Comparison of ENCODE assay signal across 35 cellular contexts in genomic region chr14:103916636-103917262, GRCh38. TPM values are rescaled to one million over a fixed set of nuclear protein-coding genes. Genes with fewer than 3 reads are reported as not detected.
DNase-seq lines count a peak whose midpoint lies in the region; ATAC-seq, FAIRE-seq and TF ChIP-seq lines count a peak whose summit lies in the region.
"Had no signal": no experiment of that assay in that cellular context is flagged by ENCODE, and none has a peak within 500 bp of the region (broad histone marks: within the 10 kb centered on the region; RNA-seq: fewer than 3 reads in every experiment).

No MANE protein-coding gene starts in this region.

- intact Hi-C loops in GM12878 (cut with micrococcal nuclease; ENCODE audit: unreplicated experiment), result loop anchor here (10.0 kb wide), 1 partner anchor 342 kb away; no protein-coding TSS in a partner anchor

- H3K27me3 ChIP-seq in GM12878 (replicated peaks in 1 of 2; ENCODE audit: control insufficient read depth in 2 of 2, insufficient read depth in 2 of 2, low read length in 1 of 2), result no peaks in the 10 kb centered on the region
- H3K27me3 ChIP-seq: adrenal gland, body of pancreas, esophagus squamous epithelium, right atrium auricular region had no signal

- no peak for TF ChIP-seq RAD21 in GM12878 (IDR thresholded peaks at IDR 0.05; ENCODE audit: insufficient read depth, low read depth, low read length)

- peaks cover 32% of the 10 kb centered on the region for H3K4me1 Mint-ChIP-seq in activated T-cell treated with anti-CD3 and anti-CD28 coated beads, Interleukin-2, amount 50 U/mL, for 24 hours (ENCODE audit: low read depth)
- H3K4me1 Mint-ChIP-seq in nephron, result no peaks in the 10 kb centered on the region

- CTCF ChIA-PET in GM12878 (lab: Yijun Ruan, JAX), result interaction anchor here (0.8 to 1.6 kb wide), 5 partner anchors 11 to 502 kb away, joined by 3 to 6 read pairs (median 4); no protein-coding TSS in a partner anchor

- H3K9ac ChIP-seq in GM12878 (ENCODE audit: control insufficient read depth, insufficient read depth, low read length), result no peak overlapping the region
- H3K9ac ChIP-seq: GM23248 had no signal

- TSS peak; percentile 18 for BruUV-seq in GM12878 (replicated peaks; lab: Mats Ljungman, UMichigan)

- H3K27ac Mint-ChIP-seq in activated T-cell treated with anti-CD3 and anti-CD28 coated beads, Interleukin-2, amount 50 U/mL, for 24 hours, result peak overlapping the region; percentile 78
- no peak overlapping the region for H3K27ac Mint-ChIP-seq in nephron
- H3K27ac Mint-ChIP-seq: IgD-negative memory B cell; natural killer cell treated with Interleukin-12 subunit alpha and Interleukin-12 subunit beta and Interleukin-15 and Interleukin-18, amount 100 ng/mL, for 72 hours had no signal

- TF ChIP-seq EP300 in GM12878 (IDR thresholded peaks at IDR 0.05; ENCODE audit: borderline replicate concordance in 1 of 2, control insufficient read depth in 1 of 2, low read depth in 2 of 2, low read length in 2 of 2), result no peak

- SMC1A ChIA-PET in GM12878 (lab: Charles Lee; ENCODE audit: uncharacterized antibody, unreplicated experiment), result interaction anchor here (1.2 kb wide), 1 partner anchor 15 kb away, joined by 3 read pairs; no protein-coding TSS in a partner anchor

- no peaks in the 10 kb centered on the region for H3K27me3 Mint-ChIP-seq in activated T-cell treated with anti-CD3 and anti-CD28 coated beads, Interleukin-2, amount 50 U/mL, for 24 hours
- H3K27me3 Mint-ChIP-seq in nephron (ENCODE audit: low read depth), result no peaks in the 10 kb centered on the region
- H3K27me3 Mint-ChIP-seq: CD4-positive, CD25-positive, alpha-beta regulatory T cell; IgD-negative memory B cell; natural killer cell treated with Interleukin-12 subunit alpha and Interleukin-12 subunit beta and Interleukin-15 and Interleukin-18, amount 100 ng/mL, for 72 hours had no signal

- FAIRE-seq in GM12878 (lab: Jason Lieb, UNC), result no peak
- FAIRE-seq: RCC 7860 had no signal

- peaks cover 0 to 12% of the 10 kb centered on the region in 2 experiments; a peak in 3 of 4 replicates for H3K36me3 ChIP-seq in GM12878 (ENCODE audit: control insufficient read depth in 2 of 2, insufficient read depth in 2 of 2, low read length in 1 of 2)

- H3K9me3 Mint-ChIP-seq in activated T-cell treated with anti-CD3 and anti-CD28 coated beads, Interleukin-2, amount 50 U/mL, for 24 hours, result no peaks in the 10 kb centered on the region
- no peaks in the 10 kb centered on the region for H3K9me3 Mint-ChIP-seq in nephron
- H3K9me3 Mint-ChIP-seq: CD4-positive, CD25-positive, alpha-beta regulatory T cell; IgD-negative memory B cell; natural killer cell treated with Interleukin-12 subunit alpha and Interleukin-12 subunit beta and Interleukin-15 and Interleukin-18, amount 100 ng/mL, for 72 hours had no signal

- TF ChIP-seq CTCF in GM12878 (IDR thresholded peaks at IDR 0.05 in 2 of 3, conservative IDR thresholded peaks at IDR 0.05 in 1 of 3; ENCODE audit: control insufficient read depth in 2 of 3, extremely low read depth in 1 of 3, insufficient read depth in 1 of 3, low read depth in 3 of 3, low read length in 3 of 3) (no peak), nephron (IDR thresholded peaks at IDR 0.05; ENCODE audit: unreplicated experiment in 3 of 3) (no peak)

- H3K4me3 Mint-ChIP-seq in activated T-cell treated with anti-CD3 and anti-CD28 coated beads, Interleukin-2, amount 50 U/mL, for 24 hours, result no peak overlapping the region
- H3K4me3 Mint-ChIP-seq in nephron, result peak overlapping the region in 2 of 3 experiments; percentile 39 to 46
- H3K4me3 Mint-ChIP-seq: natural killer cell treated with Interleukin-12 subunit alpha and Interleukin-12 subunit beta and Interleukin-15 and Interleukin-18, amount 100 ng/mL, for 72 hours had no signal

- POLR2A ChIA-PET in GM12878 (lab: Charles Lee), result interaction anchor here (1.0 kb wide), 2 partner anchors 13 to 23 kb away, joined by 3 to 4 read pairs; no protein-coding TSS in a partner anchor

- in situ Hi-C loops in GM12878 (cut with MboI), result no loop called here

- peaks cover 27% of the 10 kb centered on the region for H3K79me2 ChIP-seq in GM12878 (ENCODE audit: control insufficient read depth, insufficient read depth, low read length)

- no peak for DNase-seq in activated T-cell treated with anti-CD3 and anti-CD28 coated beads, Interleukin-2, amount 50 U/mL, for 24 hours
- no peak for DNase-seq in activated T-cell treated with anti-CD3 and anti-CD28 coated beads, Interleukin-2, amount 50 U/mL, for 48 hours
- DNase-seq in GM12878 (ENCODE audit: low read depth, low spot score) (no peak), stromal cell of bone marrow (ENCODE audit: low read depth) (peak; percentile 5), UCSD-AML1 (lab: John Stamatoyannopoulos, UW; ENCODE audit: unreplicated experiment) (no peak)
- DNase-seq: activated CD4-positive, alpha-beta T cell treated with anti-CD3 and anti-CD28 coated beads for 48 hours; activated gamma-delta T cell; body of pancreas; CD4-positive, CD25-positive, alpha-beta regulatory T cell; dermis blood vessel endothelial cell; DND-41; esophagus squamous epithelium; GF-D8; GM23248; left cardiac atrium; mucosa of descending colon; MV-4-11; NCI-H1436 treated with DMSO at 0.1 percent for 48 hours; NCI-H2107; stimulated activated CD4-positive, alpha-beta T cell treated with anti-CD3 and anti-CD28 coated beads, Interleukin-2, amount 100 ng/mL, for 48 hours; SW 1271; T-helper 9 cell; trophoblast cell had no signal

- no peak for TF ChIP-seq POLR2A in GM12878 (IDR thresholded peaks at IDR 0.05; ENCODE audit: low read depth, low read length)

- no peak overlapping the region for H3K4me3 ChIP-seq in GM12878
- H3K4me3 ChIP-seq: adrenal gland, body of pancreas, esophagus squamous epithelium, GM23248, mucosa of descending colon, right atrium auricular region had no signal

- no peak overlapping the region for H3K4me2 ChIP-seq in GM12878 (ENCODE audit: control insufficient read depth, insufficient read depth)

- H3K4me1 ChIP-seq in GM12878 (ENCODE audit: control insufficient read depth, insufficient read depth, low read length), result no peaks in the 10 kb centered on the region

- ATAC-seq in GM12878, result no peak
- no peak for ATAC-seq in HG03354 (IDR thresholded peaks at IDR 0.05; ENCODE audit: poor library complexity, severe bottlenecking, unreplicated experiment)
- ATAC-seq in GM21737 (IDR thresholded peaks at IDR 0.05; ENCODE audit: unreplicated experiment), result no peak
- ATAC-seq: body of pancreas; left cardiac atrium; mucosa of descending colon; natural killer cell treated with Interleukin-12 subunit alpha and Interleukin-12 subunit beta and Interleukin-15 and Interleukin-18, amount 100 ng/mL, for 72 hours had no signal

- no peak overlapping the region for H3K27ac ChIP-seq in GM12878 (ENCODE audit: control insufficient read depth, insufficient read depth)
- H3K27ac ChIP-seq: 22Rv1, body of pancreas, esophagus squamous epithelium, GM23248, right atrium auricular region had no signal

- H3K9me3 ChIP-seq in GM12878 (replicated peaks; ENCODE audit: control insufficient read depth, insufficient read depth, low read length), result no peaks in the 10 kb centered on the region
- H3K9me3 ChIP-seq: adrenal gland, body of pancreas, esophagus squamous epithelium, mucosa of descending colon, right atrium auricular region had no signal

- no peak overlapping the region for H2AFZ ChIP-seq in GM12878 (ENCODE audit: control insufficient read depth, low read depth, low read length)
- H2AFZ ChIP-seq: GM23248 had no signal

- WGBS in GM12878 (ENCODE audit: insufficient coverage, insufficient replicate concordance, low lambda C conversion rate, missing lambda C conversion rate), result 98% methylated on average over 14 of the region's 14 CpGs

- H4K20me1 ChIP-seq in GM12878 (ENCODE audit: control insufficient read depth, insufficient read depth), result no peaks in the 10 kb centered on the region

- peaks cover 76% of the 10 kb centered on the region for H3K36me3 Mint-ChIP-seq in activated T-cell treated with anti-CD3 and anti-CD28 coated beads, Interleukin-2, amount 50 U/mL, for 24 hours (ENCODE audit: low read depth)
- peaks cover 34% of the 10 kb centered on the region for H3K36me3 Mint-ChIP-seq in nephron (ENCODE audit: low read depth)

- RAD21 ChIA-PET in GM12878 (lab: Charles Lee; ENCODE audit: unreplicated experiment), result no interaction called here

TF ChIP-seq in GM12878, 131 proteins besides CTCF, POLR2A, EP300 and RAD21 (continues in another document):
- TF ChIP-seq HDAC6 (IDR thresholded peaks at IDR 0.05; ENCODE audit: unreplicated experiment), result no peak

RNA-seq across cellular contexts. Expression of gene TDRD9, which starts 11.5 kb away (rescaled TPM):
- not detected in 2 replicates for total RNA-seq in GM12878 (2013; cell fraction: nucleolus; rRNA removed)
- total RNA-seq in GM12878 (2014; rRNA removed), result not detected in 2 replicates
- total RNA-seq in GM12878 (2014; rRNA removed; fragmentation: Illumina TruSeq; extraction: Trizol), result not detected in 2 replicates
- total RNA-seq in GM12878 (2021), result not detected in 2 replicates
- polyA plus RNA-seq in GM12878 (2011; ENCODE audit: low read depth), result not detected
- polyA plus RNA-seq in GM12878 (2011; rRNA removed), result 0.12 TPM in 1 of 2 replicates, not detected in the other
- not detected in 2 replicates for polyA plus RNA-seq in GM12878 (2011; cell fraction: cytosol; rRNA removed)
- not detected in 2 replicates for polyA plus RNA-seq in GM12878 (2011; cell fraction: nucleus; rRNA removed)
- not detected in 2 replicates for polyA plus RNA-seq in GM12878 (2012)
- polyA plus RNA-seq in GM12878 (2014; fragmentation: Illumina TruSeq; extraction: Trizol), result not detected in 2 replicates
- not detected for polyA plus RNA-seq in GM12878 (2014; fragmentation: Nextera tagmentation; extraction: Ambion mirVana)
- polyA plus RNA-seq in GM12878 (2014; rRNA removed), result not detected in 2 replicates
- polyA plus RNA-seq in GM12878 (2016; fragmentation: Nextera tagmentation; extraction: Ambion mirVana), result not detected
- polyA minus RNA-seq in GM12878 (2011; rRNA and poly(A)+ RNA removed), result not detected in 2 replicates
- not detected in 2 replicates for polyA minus RNA-seq in GM12878 (2011; cell fraction: cytosol; rRNA and poly(A)+ RNA removed)
- not detected in 2 replicates for polyA minus RNA-seq in GM12878 (2011; cell fraction: nucleus; rRNA and poly(A)+ RNA removed)
- total RNA-seq: GM23248, NCI-H460, osteocyte had no signal
- polyA plus RNA-seq: GM23248 had no signal

RNA-seq across cellular contexts. Expression of gene RD3L, which starts 25.6 kb away (rescaled TPM):
- not detected in 2 replicates for total RNA-seq in GM12878 (2013; cell fraction: nucleolus; rRNA removed)
- total RNA-seq in GM12878 (2014; rRNA removed) (not detected in 2 replicates), GM12878 (2014; rRNA removed; fragmentation: Illumina TruSeq; extraction: Trizol) (not detected in 2 replicates), GM12878 (2021) (not detected in 2 replicates)
- not detected for polyA plus RNA-seq in GM12878 (2011; ENCODE audit: low read depth)
- polyA plus RNA-seq in GM12878 (2011; rRNA removed) (not detected in 2 replicates), GM12878 (2014; fragmentation: Illumina TruSeq; extraction: Trizol) (not detected in 2 replicates), GM12878 (2014; fragmentation: Nextera tagmentation; extraction: Ambion mirVana) (not detected), GM12878 (2014; rRNA removed) (not detected in 2 replicates), GM12878 (2016; fragmentation: Nextera tagmentation; extraction: Ambion mirVana) (not detected)
- not detected in 2 replicates for polyA plus RNA-seq in GM12878 (2011; cell fraction: cytosol; rRNA removed)
- polyA plus RNA-seq in GM12878 (2011; cell fraction: nucleus; rRNA removed), result not detected in 2 replicates
- not detected in 2 replicates for polyA plus RNA-seq in GM12878 (2012)
- not detected in 2 replicates for polyA minus RNA-seq in GM12878 (2011; rRNA and poly(A)+ RNA removed)
- polyA minus RNA-seq in GM12878 (2011; cell fraction: cytosol; rRNA and poly(A)+ RNA removed), result not detected in 2 replicates
- not detected in 2 replicates for polyA minus RNA-seq in GM12878 (2011; cell fraction: nucleus; rRNA and poly(A)+ RNA removed)
- total RNA-seq: adrenal gland; body of pancreas; CD4-positive, CD25-positive, alpha-beta regulatory T cell; dermis blood vessel endothelial cell; esophagus squamous epithelium; GM23248; lung microvascular endothelial cell; mucosa of descending colon; natural killer cell treated with Interleukin-12 subunit alpha and Interleukin-12 subunit beta and Interleukin-15 and Interleukin-18, amount 100 ng/mL, for 72 hours; NCI-H460; osteocyte had no signal
- polyA plus RNA-seq: adrenal gland; CD4-positive, CD25-positive, alpha-beta regulatory T cell; GM23248; IgD-negative memory B cell had no signal
